ENCODE assay signal across 26 cellular contexts in the genomic region with DNA sequence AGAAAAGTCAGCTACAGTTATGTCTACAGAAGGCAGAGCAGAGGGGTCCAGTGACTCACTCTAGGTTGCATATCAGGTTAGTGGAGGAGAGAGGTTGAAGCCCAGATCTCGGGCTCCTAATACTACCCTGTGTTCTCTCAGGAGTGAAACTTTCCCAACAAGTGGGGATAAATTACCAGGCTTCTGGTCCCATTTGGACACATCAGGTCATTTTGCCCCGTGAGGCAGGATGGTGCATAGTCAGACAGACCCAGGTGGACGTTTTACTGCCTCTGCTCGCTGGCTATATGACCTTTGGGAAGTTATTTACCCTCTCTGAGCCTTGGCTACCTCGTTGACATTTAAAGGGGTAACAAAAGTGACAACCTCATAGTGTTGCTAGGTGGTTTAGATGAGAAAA.
"Had no signal": no experiment of that assay in that cellular context is flagged by ENCODE, and none has a peak within 500 bp of the region (broad histone marks: within the 10 kb centered on the region; RNA-seq: fewer than 3 reads in every experiment).

No MANE protein-coding gene starts in this region.

- H3K27ac Mint-ChIP-seq: activated CD4-positive, alpha-beta memory T cell treated with anti-CD3 and anti-CD28 coated beads, Interleukin-2, amount 10 ng/mL, durations not matched to agents 7 days and 5 days; activated CD4-positive, alpha-beta T cell treated with anti-CD3 and anti-CD28 coated beads for 36 hours; activated CD4-positive, alpha-beta T cell treated with anti-CD3 and anti-CD28 coated beads, Interleukin-2, amount 10 ng/mL, durations not matched to agents 24 days and 14 days; activated naive CD8-positive, alpha-beta T cell; activated T-helper 17 cell treated with anti-CD3 and anti-CD28 coated beads, Interleukin-2, amount 50 U/mL, for 72 hours; effector memory CD8-positive, alpha-beta T cell had no signal

- H3K4me1 ChIP-seq: foreskin keratinocyte, gastrocnemius medialis had no signal

- H3K27me3 Mint-ChIP-seq: activated CD4-positive, alpha-beta memory T cell treated with anti-CD3 and anti-CD28 coated beads, Interleukin-2, amount 10 ng/mL, durations not matched to agents 7 days and 5 days; activated CD4-positive, alpha-beta T cell treated with anti-CD3 and anti-CD28 coated beads for 36 hours; activated CD4-positive, alpha-beta T cell treated with anti-CD3 and anti-CD28 coated beads, Interleukin-2, amount 10 ng/mL, durations not matched to agents 24 days and 14 days; activated naive CD8-positive, alpha-beta T cell; activated T-helper 17 cell treated with anti-CD3 and anti-CD28 coated beads, Interleukin-2, amount 50 U/mL, for 72 hours had no signal

- H3K4me1 Mint-ChIP-seq: activated CD4-positive, alpha-beta memory T cell treated with anti-CD3 and anti-CD28 coated beads, Interleukin-2, amount 10 ng/mL, durations not matched to agents 7 days and 5 days; activated CD4-positive, alpha-beta T cell treated with anti-CD3 and anti-CD28 coated beads for 36 hours; activated T-helper 17 cell treated with anti-CD3 and anti-CD28 coated beads, Interleukin-2, amount 50 U/mL, for 72 hours had no signal

- H3K27me3 ChIP-seq: brain microvascular endothelial cell, esophagus muscularis mucosa, foreskin keratinocyte, gastrocnemius medialis, heart left ventricle had no signal

- H3K4me3 Mint-ChIP-seq: activated CD4-positive, alpha-beta memory T cell treated with anti-CD3 and anti-CD28 coated beads, Interleukin-2, amount 10 ng/mL, durations not matched to agents 7 days and 5 days; activated CD4-positive, alpha-beta T cell treated with anti-CD3 and anti-CD28 coated beads for 36 hours; activated CD4-positive, alpha-beta T cell treated with anti-CD3 and anti-CD28 coated beads, Interleukin-2, amount 10 ng/mL, durations not matched to agents 24 days and 14 days; activated naive CD8-positive, alpha-beta T cell; activated T-cell treated with anti-CD3 and anti-CD28 coated beads, Interleukin-2, amount 50 U/mL, for 4 hours; activated T-helper 17 cell treated with anti-CD3 and anti-CD28 coated beads, Interleukin-2, amount 50 U/mL, for 72 hours; effector memory CD8-positive, alpha-beta T cell had no signal

- H3K36me3 ChIP-seq: brain microvascular endothelial cell, esophagus muscularis mucosa, gastrocnemius medialis, heart left ventricle had no signal

- H3K4me3 ChIP-seq: esophagus muscularis mucosa, gastrocnemius medialis, heart left ventricle had no signal

- H3K9me3 ChIP-seq: esophagus muscularis mucosa, gastrocnemius medialis, heart left ventricle had no signal

- DNase-seq: activated CD4-positive, alpha-beta memory T cell treated with anti-CD3 and anti-CD28 coated beads, Interleukin-2, amount 10 ng/mL, durations not matched to agents 7 days and 5 days; activated CD4-positive, alpha-beta T cell treated with anti-CD3 and anti-CD28 coated beads for 36 hours; activated CD4-positive, alpha-beta T cell treated with anti-CD3 and anti-CD28 coated beads, Interleukin-2, amount 10 ng/mL, durations not matched to agents 24 days and 14 days; activated CD4-positive, alpha-beta T cell treated with anti-CD3 and anti-CD28 coated beads, Interleukin-2, amount 50 U/mL, for 4 hours; activated CD4-positive, CD25-positive, alpha-beta regulatory T cell; activated CD4-positive, CD25-positive, alpha-beta regulatory T cell treated with anti-CD3 and anti-CD28 coated beads, Interleukin-2, amount 50 U/mL, for 72 hours; activated effector memory CD4-positive, alpha-beta T cell treated with Interleukin-2 at 50 U/mL for 16 hours; activated gamma-delta T cell treated with Interleukin-2 at 50 U/mL for 16 hours; activated naive CD4-positive, alpha-beta T cell treated with anti-CD3 and anti-CD28 coated beads, Interleukin-2, amount 50 U/mL, for 16 hours; activated naive CD4-positive, alpha-beta T cell treated with Interleukin-2 at 50 U/mL for 16 hours; activated T-cell treated with anti-CD3 and anti-CD28 coated beads, Interleukin-2, amount 50 U/mL, for 4 hours; amniotic stem cell; anterior cingulate cortex; brain microvascular endothelial cell; cortex of kidney; dermis blood vessel endothelial cell; effector CD4-positive, alpha-beta T cell; effector memory CD8-positive, alpha-beta T cell; erythroblast; foreskin keratinocyte; gastrocnemius medialis; glutamatergic neuron; heart left ventricle had no signal

- H3K9me3 Mint-ChIP-seq: activated CD4-positive, alpha-beta memory T cell treated with anti-CD3 and anti-CD28 coated beads, Interleukin-2, amount 10 ng/mL, durations not matched to agents 7 days and 5 days; activated CD4-positive, alpha-beta T cell treated with anti-CD3 and anti-CD28 coated beads, Interleukin-2, amount 10 ng/mL, durations not matched to agents 24 days and 14 days; activated T-cell treated with anti-CD3 and anti-CD28 coated beads, Interleukin-2, amount 50 U/mL, for 4 hours; activated T-helper 17 cell treated with anti-CD3 and anti-CD28 coated beads, Interleukin-2, amount 50 U/mL, for 72 hours; effector memory CD8-positive, alpha-beta T cell had no signal

- H3K36me3 Mint-ChIP-seq: activated naive CD8-positive, alpha-beta T cell had no signal

- H3K27ac ChIP-seq: brain microvascular endothelial cell, esophagus muscularis mucosa, foreskin keratinocyte, gastrocnemius medialis, heart left ventricle had no signal
